ENCODE assay signal across 17 cellular contexts in genomic region chr22:50119169-50119767, GRCh38. TPM values are rescaled to one million over a fixed set of nuclear protein-coding genes. Genes with fewer than 3 reads are reported as not detected.
"Had no signal": no experiment of that assay in that cellular context is flagged by ENCODE, and none has a peak within 500 bp of the region (broad histone marks: within the 10 kb centered on the region; RNA-seq: fewer than 3 reads in every experiment).

No MANE protein-coding gene starts in this region.

- H3K4me3 ChIP-seq: gastroesophageal sphincter, lung, prostate gland, suprapubic skin had no signal

- H3K27ac Mint-ChIP-seq: activated T-helper 1 cell treated with anti-CD3 and anti-CD28 coated beads, Interleukin-12 subunit alpha, Interleukin-12 subunit beta, Interleukin-2, Interleukin-4 antibody, amounts not matched to agents 30 ng/mL and 10 ng/mL and 1 ng/mL, durations not matched to agents 14 hours and 24 hours and 36 hours; natural killer cell had no signal

- DNase-seq: activated CD4-positive, alpha-beta T cell treated with anti-CD3 and anti-CD28 coated beads for 4 hours; activated naive CD4-positive, alpha-beta T cell; central memory CD4-positive, alpha-beta T cell; cortex of kidney; effector memory CD4-positive, alpha-beta T cell; hippocampal formation; natural killer cell; nucleus accumbens; stimulated activated CD4-positive, alpha-beta T cell treated with anti-CD3 and anti-CD28 coated beads, Interleukin-12 subunit alpha, Interleukin-12 subunit beta, amount 100 ng/mL, for 4 hours; stimulated activated naive CD4-positive, alpha-beta T cell treated with Interleukin-2 at 50 U/mL for 16 hours had no signal

- H3K4me3 Mint-ChIP-seq: activated T-helper 1 cell treated with anti-CD3 and anti-CD28 coated beads, Interleukin-12 subunit alpha, Interleukin-12 subunit beta, Interleukin-2, Interleukin-4 antibody, amounts not matched to agents 30 ng/mL and 10 ng/mL and 1 ng/mL, durations not matched to agents 14 hours and 24 hours and 36 hours; natural killer cell had no signal

- H3K4me1 ChIP-seq: prostate gland, suprapubic skin had no signal

- H3K9me3 ChIP-seq: prostate gland had no signal

- H3K4me1 Mint-ChIP-seq: natural killer cell had no signal

- H3K27me3 ChIP-seq: suprapubic skin had no signal

- ATAC-seq: gastroesophageal sphincter, natural killer cell had no signal

- H3K27ac ChIP-seq: gastroesophageal sphincter, suprapubic skin had no signal

- H3K36me3 ChIP-seq: gastroesophageal sphincter, prostate gland, suprapubic skin had no signal

RNA-seq across cellular contexts. Expression of gene MOV10L1, which starts 29.5 kb away (rescaled TPM):
- total RNA-seq: activated T-helper 1 cell treated with anti-CD3 and anti-CD28 coated beads, Interleukin-12 subunit alpha, Interleukin-12 subunit beta, Interleukin-2, Interleukin-4 antibody, amounts not matched to agents 30 ng/mL and 10 ng/mL and 1 ng/mL, durations not matched to agents 14 hours and 24 hours and 36 hours; T-helper 1 cell treated with Interleukin-12 subunit alpha and Interleukin-12 subunit beta and Interleukin-4 antibody, amounts not matched to agents 30 ng/mL and 1 ng/mL, for 36 hours had no signal

RNA-seq across cellular contexts. Expression of gene MLC1, which starts 34.0 kb away (rescaled TPM):
- total RNA-seq: activated T-helper 1 cell treated with anti-CD3 and anti-CD28 coated beads, Interleukin-12 subunit alpha, Interleukin-12 subunit beta, Interleukin-2, Interleukin-4 antibody, amounts not matched to agents 30 ng/mL and 10 ng/mL and 1 ng/mL, durations not matched to agents 14 hours and 24 hours and 36 hours; epithelial cell of proximal tubule had no signal
